Comparison of ENCODE assay signal across 1 cellular context in genomic region chr2:20573611-20574422, GRCh38.
TF ChIP-seq lines count a peak whose summit lies in the region.

No MANE protein-coding gene starts in this region.

TF ChIP-seq in GM23338, 12 proteins besides CTCF, POLR2A, EP300 and RAD21 (continued from another document):
- TF ChIP-seq, protein P1, sequence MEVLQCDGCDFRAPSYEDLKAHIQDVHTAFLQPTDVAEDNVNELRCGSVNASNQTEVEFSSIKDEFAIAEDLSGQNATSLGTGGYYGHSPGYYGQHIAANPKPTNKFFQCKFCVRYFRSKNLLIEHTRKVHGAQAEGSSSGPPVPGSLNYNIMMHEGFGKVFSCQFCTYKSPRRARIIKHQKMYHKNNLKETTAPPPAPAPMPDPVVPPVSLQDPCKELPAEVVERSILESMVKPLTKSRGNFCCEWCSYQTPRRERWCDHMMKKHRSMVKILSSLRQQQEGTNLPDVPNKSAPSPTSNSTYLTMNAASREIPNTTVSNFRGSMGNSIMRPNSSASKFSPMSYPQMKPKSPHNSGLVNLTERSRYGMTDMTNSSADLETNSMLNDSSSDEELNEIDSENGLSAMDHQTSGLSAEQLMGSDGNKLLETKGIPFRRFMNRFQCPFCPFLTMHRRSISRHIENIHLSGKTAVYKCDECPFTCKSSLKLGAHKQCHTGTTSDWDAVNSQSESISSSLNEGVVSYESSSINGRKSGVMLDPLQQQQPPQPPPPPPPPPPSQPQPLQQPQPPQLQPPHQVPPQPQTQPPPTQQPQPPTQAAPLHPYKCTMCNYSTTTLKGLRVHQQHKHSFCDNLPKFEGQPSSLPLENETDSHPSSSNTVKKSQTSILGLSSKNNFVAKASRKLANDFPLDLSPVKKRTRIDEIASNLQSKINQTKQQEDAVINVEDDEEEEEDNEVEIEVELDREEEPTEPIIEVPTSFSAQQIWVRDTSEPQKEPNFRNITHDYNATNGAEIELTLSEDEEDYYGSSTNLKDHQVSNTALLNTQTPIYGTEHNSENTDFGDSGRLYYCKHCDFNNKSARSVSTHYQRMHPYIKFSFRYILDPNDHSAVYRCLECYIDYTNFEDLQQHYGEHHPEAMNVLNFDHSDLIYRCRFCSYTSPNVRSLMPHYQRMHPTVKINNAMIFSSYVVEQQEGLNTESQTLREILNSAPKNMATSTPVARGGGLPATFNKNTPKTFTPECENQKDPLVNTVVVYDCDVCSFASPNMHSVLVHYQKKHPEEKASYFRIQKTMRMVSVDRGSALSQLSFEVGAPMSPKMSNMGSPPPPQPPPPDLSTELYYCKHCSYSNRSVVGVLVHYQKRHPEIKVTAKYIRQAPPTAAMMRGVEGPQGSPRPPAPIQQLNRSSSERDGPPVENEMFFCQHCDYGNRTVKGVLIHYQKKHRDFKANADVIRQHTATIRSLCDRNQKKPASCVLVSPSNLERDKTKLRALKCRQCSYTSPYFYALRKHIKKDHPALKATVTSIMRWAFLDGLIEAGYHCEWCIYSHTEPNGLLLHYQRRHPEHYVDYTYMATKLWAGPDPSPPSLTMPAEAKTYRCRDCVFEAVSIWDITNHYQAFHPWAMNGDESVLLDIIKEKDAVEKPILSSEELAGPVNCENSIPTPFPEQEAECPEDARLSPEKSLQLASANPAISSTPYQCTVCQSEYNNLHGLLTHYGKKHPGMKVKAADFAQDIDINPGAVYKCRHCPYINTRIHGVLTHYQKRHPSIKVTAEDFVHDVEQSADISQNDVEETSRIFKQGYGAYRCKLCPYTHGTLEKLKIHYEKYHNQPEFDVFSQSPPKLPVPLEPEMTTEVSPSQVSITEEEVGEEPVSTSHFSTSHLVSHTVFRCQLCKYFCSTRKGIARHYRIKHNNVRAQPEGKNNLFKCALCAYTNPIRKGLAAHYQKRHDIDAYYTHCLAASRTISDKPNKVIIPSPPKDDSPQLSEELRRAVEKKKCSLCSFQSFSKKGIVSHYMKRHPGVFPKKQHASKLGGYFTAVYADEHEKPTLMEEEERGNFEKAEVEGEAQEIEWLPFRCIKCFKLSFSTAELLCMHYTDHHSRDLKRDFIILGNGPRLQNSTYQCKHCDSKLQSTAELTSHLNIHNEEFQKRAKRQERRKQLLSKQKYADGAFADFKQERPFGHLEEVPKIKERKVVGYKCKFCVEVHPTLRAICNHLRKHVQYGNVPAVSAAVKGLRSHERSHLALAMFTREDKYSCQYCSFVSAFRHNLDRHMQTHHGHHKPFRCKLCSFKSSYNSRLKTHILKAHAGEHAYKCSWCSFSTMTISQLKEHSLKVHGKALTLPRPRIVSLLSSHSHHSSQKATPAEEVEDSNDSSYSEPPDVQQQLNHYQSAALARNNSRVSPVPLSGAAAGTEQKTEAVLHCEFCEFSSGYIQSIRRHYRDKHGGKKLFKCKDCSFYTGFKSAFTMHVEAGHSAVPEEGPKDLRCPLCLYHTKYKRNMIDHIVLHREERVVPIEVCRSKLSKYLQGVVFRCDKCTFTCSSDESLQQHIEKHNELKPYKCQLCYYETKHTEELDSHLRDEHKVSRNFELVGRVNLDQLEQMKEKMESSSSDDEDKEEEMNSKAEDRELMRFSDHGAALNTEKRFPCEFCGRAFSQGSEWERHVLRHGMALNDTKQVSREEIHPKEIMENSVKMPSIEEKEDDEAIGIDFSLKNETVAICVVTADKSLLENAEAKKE (CRISPR knock-in tag; IDR thresholded peaks at IDR 0.05), result no peak
- no peak for TF ChIP-seq ZNF114 (CRISPR knock-in tag; IDR thresholded peaks at IDR 0.05)
- no peak for TF ChIP-seq REST (IDR thresholded peaks at IDR 0.05; ENCODE audit: unreplicated experiment)
- TF ChIP-seq NANOG (IDR thresholded peaks at IDR 0.05; ENCODE audit: borderline replicate concordance), result no peak
- TF ChIP-seq JUNB (IDR thresholded peaks at IDR 0.05; ENCODE audit: unreplicated experiment), result no peak
- no peak for TF ChIP-seq POLR2AphosphoS5 (IDR thresholded peaks at IDR 0.05; ENCODE audit: low read depth)
